13 cellular contexts compared by ENCODE assay signal in genomic region chr6:5778317-5778857, GRCh38.
DNase-seq lines count a peak whose midpoint lies in the region; ATAC-seq and TF ChIP-seq lines count a peak whose summit lies in the region.
"Had no signal": no experiment of that assay in that cellular context is flagged by ENCODE, and none has a peak within 500 bp of the region (broad histone marks: within the 10 kb centered on the region; RNA-seq: fewer than 3 reads in every experiment).

No MANE protein-coding gene starts in this region.

- no peak for TF ChIP-seq CTCF in GM12865 (IDR thresholded peaks at IDR 0.05; ENCODE audit: insufficient read depth, low read depth, low read length, missing control alignments)

- DNase-seq in GM12865 (ENCODE audit: low read depth) (peak; percentile 76), T-cell (no peak), NOMO-1 treated with DMSO at 0.1 percent for 48 hours (lab: John Stamatoyannopoulos, UW; ENCODE audit: unreplicated experiment) (no peak), NCI-H2227 treated with DMSO at 0.1 percent for 48 hours (lab: John Stamatoyannopoulos, UW) (no peak)
- DNase-seq: cerebellar nuclear complex; naive thymus-derived CD4-positive, alpha-beta T cell; NCI-H526 treated with DMSO at 0.1 percent for 48 hours; SHP77 treated with DMSO at 0.1 percent for 48 hours had no signal

- H3K36me3 Mint-ChIP-seq in T-cell = peaks cover 23% of the 10 kb centered on the region

- no peak overlapping the region for H3K4me3 ChIP-seq in GM12865 (ENCODE audit: low read depth, low read length)
- H3K4me3 ChIP-seq: skin epidermis had no signal

- no peak overlapping the region for H3K27ac Mint-ChIP-seq in T-cell

- CTCF ChIA-PET in T-cell (lab: Charles Lee) = interaction anchor here in 1 of 2 donors (0.6 kb wide), 1 partner anchor 208 kb away, joined by 3 read pairs; no protein-coding TSS in a partner anchor

- ATAC-seq in GM19438 (IDR thresholded peaks at IDR 0.05; ENCODE audit: low read depth, unreplicated experiment) (peak; percentile 85), HG02852 (IDR thresholded peaks at IDR 0.05; ENCODE audit: unreplicated experiment) (peak; percentile 97), HG03558 (IDR thresholded peaks at IDR 0.05; ENCODE audit: extremely low read depth, unreplicated experiment) (peak; percentile 88), HG03457 (IDR thresholded peaks at IDR 0.05; ENCODE audit: unreplicated experiment) (no peak), T-cell (replicated peaks in 1 of 4) (no peak)
- ATAC-seq: naive thymus-derived CD4-positive, alpha-beta T cell had no signal

- H3K27me3 Mint-ChIP-seq in T-cell = no peaks in the 10 kb centered on the region
- H3K27me3 Mint-ChIP-seq: naive thymus-derived CD4-positive, alpha-beta T cell had no signal

- POLR2A ChIA-PET in T-cell (lab: Charles Lee) = interaction anchor here in 1 of 2 donors (0.6 kb wide), 1 partner anchor 13 kb away, joined by 6 read pairs; no protein-coding TSS in a partner anchor

- no peaks in the 10 kb centered on the region for H3K9me3 Mint-ChIP-seq in T-cell

- peaks cover 0 to 3% (median 0%) of the 10 kb centered on the region in 3 donors for H3K4me1 Mint-ChIP-seq in T-cell

- no peak overlapping the region for H3K4me3 Mint-ChIP-seq in T-cell
- H3K4me3 Mint-ChIP-seq: naive thymus-derived CD4-positive, alpha-beta T cell had no signal

Comparison
In these comparisons a context has a peak if more than half of its experiments do, and no peak if none do; other contexts are left out.
1. ATAC-seq: peak in GM19438 (single experiment), HG02852 (single experiment) and HG03558 (single experiment); none in HG03457 (single experiment) and T-cell (0 of 4).